Comparison of ENCODE assay signal across 1 cellular context in genomic region chr21:33543505-33544129, GRCh38.
TF ChIP-seq lines count a peak whose summit lies in the region.

No MANE protein-coding gene starts in this region.

TF ChIP-seq in K562, 482 proteins besides CTCF, POLR2A, EP300 and RAD21 (continued from another document):
- 0 out of 2 replicates have a peak, but pooled peaks have one; percentile 22 for TF ChIP-seq ETS1 (conservative IDR thresholded peaks at IDR 0.05; ENCODE audit: control insufficient read depth, low read depth, low read length)
- no peak for TF ChIP-seq POLR2AphosphoS2 (IDR thresholded peaks at IDR 0.05; ENCODE audit: low read length)
- TF ChIP-seq TEAD4 (IDR thresholded peaks at IDR 0.05; ENCODE audit: low read length): peak; percentile 16; the same call in 1 of the 2 replicates
- no peak for TF ChIP-seq TEAD4 (CRISPR knock-in tag; IDR thresholded peaks at IDR 0.05; ENCODE audit: borderline replicate concordance)
- TF ChIP-seq ZKSCAN8 (CRISPR knock-in tag; IDR thresholded peaks at IDR 0.05): peak; percentile 51; the same call in 1 of the 2 replicates
- TF ChIP-seq EGR1 (conservative IDR thresholded peaks at IDR 0.05): peak; percentile 97
- TF ChIP-seq RAD51 (IDR thresholded peaks at IDR 0.05; ENCODE audit: borderline replicate concordance, low read depth): no peak
- peak; percentile 63; the same call in 1 of the 2 replicates for TF ChIP-seq DPF2 (IDR thresholded peaks at IDR 0.05)
- TF ChIP-seq HDAC3 (IDR thresholded peaks at IDR 0.05; ENCODE audit: borderline replicate concordance, partially characterized antibody): peak; percentile 32
- TF ChIP-seq MITF (IDR thresholded peaks at IDR 0.05): no peak
- TF ChIP-seq ELF4 (CRISPR knock-in tag; IDR thresholded peaks at IDR 0.05): no peak
- no peak for TF ChIP-seq NCOR1 (IDR thresholded peaks at IDR 0.05)
- no peak for TF ChIP-seq ZNF133 (CRISPR knock-in tag; IDR thresholded peaks at IDR 0.05)
- TF ChIP-seq, protein P1, sequence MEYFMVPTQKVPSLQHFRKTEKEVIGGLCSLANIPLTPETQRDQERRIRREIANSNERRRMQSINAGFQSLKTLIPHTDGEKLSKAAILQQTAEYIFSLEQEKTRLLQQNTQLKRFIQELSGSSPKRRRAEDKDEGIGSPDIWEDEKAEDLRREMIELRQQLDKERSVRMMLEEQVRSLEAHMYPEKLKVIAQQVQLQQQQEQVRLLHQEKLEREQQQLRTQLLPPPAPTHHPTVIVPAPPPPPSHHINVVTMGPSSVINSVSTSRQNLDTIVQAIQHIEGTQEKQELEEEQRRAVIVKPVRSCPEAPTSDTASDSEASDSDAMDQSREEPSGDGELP (CRISPR knock-in tag; IDR thresholded peaks at IDR 0.05; ENCODE audit: borderline replicate concordance): no peak
- TF ChIP-seq SMARCA4 (IDR thresholded peaks at IDR 0.05): peak; percentile 56; the same call in 1 of the 2 replicates
- TF ChIP-seq, protein P2, sequence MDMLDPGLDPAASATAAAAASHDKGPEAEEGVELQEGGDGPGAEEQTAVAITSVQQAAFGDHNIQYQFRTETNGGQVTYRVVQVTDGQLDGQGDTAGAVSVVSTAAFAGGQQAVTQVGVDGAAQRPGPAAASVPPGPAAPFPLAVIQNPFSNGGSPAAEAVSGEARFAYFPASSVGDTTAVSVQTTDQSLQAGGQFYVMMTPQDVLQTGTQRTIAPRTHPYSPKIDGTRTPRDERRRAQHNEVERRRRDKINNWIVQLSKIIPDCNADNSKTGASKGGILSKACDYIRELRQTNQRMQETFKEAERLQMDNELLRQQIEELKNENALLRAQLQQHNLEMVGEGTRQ (CRISPR knock-in tag; IDR thresholded peaks at IDR 0.05): no peak
- no peak for TF ChIP-seq SMARCB1 (IDR thresholded peaks at IDR 0.05; ENCODE audit: insufficient read length, low read depth)
- TF ChIP-seq, protein P3, sequence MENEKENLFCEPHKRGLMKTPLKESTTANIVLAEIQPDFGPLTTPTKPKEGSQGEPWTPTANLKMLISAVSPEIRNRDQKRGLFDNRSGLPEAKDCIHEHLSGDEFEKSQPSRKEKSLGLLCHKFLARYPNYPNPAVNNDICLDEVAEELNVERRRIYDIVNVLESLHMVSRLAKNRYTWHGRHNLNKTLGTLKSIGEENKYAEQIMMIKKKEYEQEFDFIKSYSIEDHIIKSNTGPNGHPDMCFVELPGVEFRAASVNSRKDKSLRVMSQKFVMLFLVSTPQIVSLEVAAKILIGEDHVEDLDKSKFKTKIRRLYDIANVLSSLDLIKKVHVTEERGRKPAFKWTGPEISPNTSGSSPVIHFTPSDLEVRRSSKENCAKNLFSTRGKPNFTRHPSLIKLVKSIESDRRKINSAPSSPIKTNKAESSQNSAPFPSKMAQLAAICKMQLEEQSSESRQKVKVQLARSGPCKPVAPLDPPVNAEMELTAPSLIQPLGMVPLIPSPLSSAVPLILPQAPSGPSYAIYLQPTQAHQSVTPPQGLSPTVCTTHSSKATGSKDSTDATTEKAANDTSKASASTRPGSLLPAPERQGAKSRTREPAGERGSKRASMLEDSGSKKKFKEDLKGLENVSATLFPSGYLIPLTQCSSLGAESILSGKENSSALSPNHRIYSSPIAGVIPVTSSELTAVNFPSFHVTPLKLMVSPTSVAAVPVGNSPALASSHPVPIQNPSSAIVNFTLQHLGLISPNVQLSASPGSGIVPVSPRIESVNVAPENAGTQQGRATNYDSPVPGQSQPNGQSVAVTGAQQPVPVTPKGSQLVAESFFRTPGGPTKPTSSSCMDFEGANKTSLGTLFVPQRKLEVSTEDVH (IDR thresholded peaks at IDR 0.05; ENCODE audit: low read depth, partially characterized antibody): peak; percentile 44
TF ChIP-seq in K562: peak in this region for 28.
